In the genomic region with DNA sequence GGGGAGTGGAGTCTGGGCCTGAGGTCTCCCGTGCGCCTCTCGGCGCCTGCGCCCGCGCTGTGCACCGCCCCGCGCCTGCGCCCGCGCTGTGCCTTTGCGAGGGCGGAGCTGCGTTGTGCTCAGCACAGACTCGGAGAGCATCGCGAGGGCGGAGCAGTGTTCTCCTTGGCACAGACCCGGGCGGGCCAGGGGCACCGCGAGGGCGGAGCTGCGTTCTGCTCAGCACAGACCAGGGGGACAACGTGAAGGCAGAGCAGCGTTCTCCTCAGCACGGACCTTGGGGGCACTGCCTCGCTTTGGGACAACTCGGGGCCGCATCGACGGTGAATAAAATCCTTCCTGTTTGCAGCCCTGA, we compare ENCODE assay signal across 8 cellular contexts.
DNase-seq lines count a peak whose midpoint lies in the region; ATAC-seq and TF ChIP-seq lines count a peak whose summit lies in the region.
"Not testable (repeated sequence)": the region's sequence is repeated elsewhere in the genome, so short reads cannot be mapped to it uniquely, and the experiment has no call there.

No MANE protein-coding gene starts in this region.

- ATAC-seq in GM18505 (IDR thresholded peaks at IDR 0.05; ENCODE audit: unreplicated experiment) (peak; percentile 100), GM21717 (IDR thresholded peaks at IDR 0.05; ENCODE audit: unreplicated experiment) (peak; percentile 91), HG03196 (IDR thresholded peaks at IDR 0.05; ENCODE audit: unreplicated experiment) (peak; percentile 93), Right ventricle myocardium superior (ENCODE audit: poor library complexity) (peak; percentile 100), natural killer cell (peak; percentile 59 to 99 (median 87))

- H3F3A ChIP-seq in SK-N-SH (replicated peaks; ENCODE audit: insufficient read depth) = not testable (repeated sequence)

- H3K4me2 ChIP-seq in SK-N-SH = peak overlapping the region; percentile 71

- H3K4me3 ChIP-seq in SK-N-SH (ENCODE audit: low read depth in 2 of 2, low read length in 1 of 2) (peak overlapping the region; percentile 46 to 50), breast epithelium (peak overlapping the region; percentile 42 to 53 (median 43)), stomach (peak overlapping the region in 3 of 4 donors; percentile 28 to 47 (median 43))

- H4K20me1 ChIP-seq in SK-N-SH (ENCODE audit: insufficient read depth) = not testable (repeated sequence)

- not testable (repeated sequence) for TF ChIP-seq EP300 in SK-N-SH (IDR thresholded peaks at IDR 0.05; ENCODE audit: borderline replicate concordance in 1 of 2, low read depth in 1 of 2, low read length in 1 of 2); stomach (IDR thresholded peaks at IDR 0.05)

- H3K9me3 Mint-ChIP-seq in natural killer cell = not testable (repeated sequence)

- H3K36me3 Mint-ChIP-seq in natural killer cell = not testable (repeated sequence)

- H2AFZ ChIP-seq in SK-N-SH (ENCODE audit: low read depth) = 0 out of 2 replicates have a peak overlapping the region, but pooled peaks have one; percentile 65

- H3K36me3 ChIP-seq in SK-N-SH (replicated peaks in 1 of 2; ENCODE audit: control insufficient read depth in 1 of 2, insufficient read depth in 2 of 2, low read length in 1 of 2); breast epithelium; stomach: not testable (repeated sequence)

- H3K27me3 Mint-ChIP-seq in natural killer cell (ENCODE audit: low read depth in 2 of 2) = not testable (repeated sequence)

- not testable (repeated sequence) for H3K27ac ChIP-seq in SK-N-SH (ENCODE audit: low read depth in 2 of 2, low read length in 1 of 2); breast epithelium
- peak overlapping the region in 2 of 5 donors; percentile 58 to 59 for H3K27ac ChIP-seq in stomach

- not testable (repeated sequence) for H3K4me1 Mint-ChIP-seq in natural killer cell

- CTCF ChIA-PET in SK-N-SH (lab: Yijun Ruan, JAX) = not testable (repeated sequence)

- not testable (repeated sequence) for H3K9me2 ChIP-seq in SK-N-SH

- TF ChIP-seq POLR2A in GM18505 (IDR thresholded peaks at IDR 0.05; ENCODE audit: borderline replicate concordance, extremely low read depth, insufficient read depth, insufficient read length); breast epithelium (IDR thresholded peaks at IDR 0.05); stomach (IDR thresholded peaks at IDR 0.05): not testable (repeated sequence)

- not testable (repeated sequence) for H3K4me1 ChIP-seq in SK-N-SH (ENCODE audit: control insufficient read depth in 1 of 2, insufficient read depth in 2 of 2, low read depth in 1 of 2, low read length in 1 of 2); breast epithelium; stomach

- WGBS in SK-N-SH (ENCODE audit: low lambda C conversion rate) = no CpG with 5 or more reads among the region's 34 CpGs
- 1 to 9% (median 3%) methylated on average over 13 to 24 of the region's 34 CpGs; no CpG with 5 or more reads in 2 of the 5 donors for WGBS in stomach, 5 donors

- H3K9ac ChIP-seq in SK-N-SH = peak overlapping the region; percentile 62; the same call in 1 of the 2 replicates

- not testable (repeated sequence) for H3K27me3 ChIP-seq in SK-N-SH (ENCODE audit: insufficient read depth); breast epithelium; stomach

- not testable (repeated sequence) for H3K4me3 Mint-ChIP-seq in natural killer cell

- H3K79me2 ChIP-seq in SK-N-SH (ENCODE audit: insufficient read depth) = not testable (repeated sequence)

- not testable (repeated sequence) for DNase-seq in SK-N-SH; breast epithelium (ENCODE audit: low spot score in 2 of 2); natural killer cell
- DNase-seq in Right ventricle myocardium superior (peak; percentile 56), stomach (peak; percentile 26)

- H3K27ac Mint-ChIP-seq in natural killer cell = not testable (repeated sequence)

- not testable (repeated sequence) for H3K9me3 ChIP-seq in SK-N-SH, breast epithelium, stomach

- not testable (repeated sequence) for TF ChIP-seq RAD21 in SK-N-SH (IDR thresholded peaks at IDR 0.05; ENCODE audit: low read length)

- POLR2A ChIA-PET in SK-N-SH (lab: Yijun Ruan, JAX) = not testable (repeated sequence)

- intact Hi-C loops in breast epithelium (cut with DNase I; ENCODE audit: low total_unique reads); Right ventricle myocardium superior (cut with DNase I); natural killer cell (cut with micrococcal nuclease); stomach (cut with DNase I; ENCODE audit: low total_unique reads): not testable (repeated sequence)

- not testable (repeated sequence) for TF ChIP-seq CTCF in SK-N-SH (IDR thresholded peaks at IDR 0.05); breast epithelium (IDR thresholded peaks at IDR 0.05); natural killer cell (IDR thresholded peaks at IDR 0.05); stomach (IDR thresholded peaks at IDR 0.05)

TF ChIP-seq in SK-N-SH, 30 proteins besides CTCF, POLR2A, EP300 and RAD21:
- peak; percentile 60 for TF ChIP-seq CHD2 (IDR thresholded peaks at IDR 0.05; ENCODE audit: low read length, partially characterized antibody)
